8 cellular contexts compared by ENCODE assay signal in genomic region chr2:156320491-156320896, GRCh38. TPM values are rescaled to one million over a fixed set of nuclear protein-coding genes. Genes with fewer than 3 reads are reported as not detected.
DNase-seq lines count a peak whose midpoint lies in the region; ATAC-seq and TF ChIP-seq lines count a peak whose summit lies in the region.

No MANE protein-coding gene starts in this region.

- peak overlapping the region; percentile 31 for H3K27ac ChIP-seq in layer of hippocampus (ENCODE audit: low read depth, low read length)

- H3K27ac Mint-ChIP-seq in brain: no peak overlapping the region
- no peak overlapping the region for H3K27ac Mint-ChIP-seq in stimulated activated naive CD8-positive, alpha-beta T cell treated with anti-CD3 and anti-CD28 coated beads, Interleukin-15, Interleukin-2, amounts not matched to agents 100 ng/mL and 50 ng/mL, for 24 hours

- peaks cover 97% of the 10 kb centered on the region for H3K27me3 Mint-ChIP-seq in brain
- peaks cover 83% of the 10 kb centered on the region for H3K27me3 Mint-ChIP-seq in stimulated activated naive CD8-positive, alpha-beta T cell treated with anti-CD3 and anti-CD28 coated beads, Interleukin-15, Interleukin-2, amounts not matched to agents 100 ng/mL and 50 ng/mL, for 24 hours

- H3K36me3 Mint-ChIP-seq in brain: peaks cover 2% of the 10 kb centered on the region
- peaks cover 35% of the 10 kb centered on the region for H3K36me3 Mint-ChIP-seq in stimulated activated naive CD8-positive, alpha-beta T cell treated with anti-CD3 and anti-CD28 coated beads, Interleukin-15, Interleukin-2, amounts not matched to agents 100 ng/mL and 50 ng/mL, for 24 hours (ENCODE audit: low read depth)

- H3K4me3 Mint-ChIP-seq in brain: peak overlapping the region in 4 of 5 experiments; percentile 76 to 80 (median 78)
- peak overlapping the region; percentile 73 for H3K4me3 Mint-ChIP-seq in stimulated activated naive CD8-positive, alpha-beta T cell treated with anti-CD3 and anti-CD28 coated beads, Interleukin-15, Interleukin-2, amounts not matched to agents 100 ng/mL and 50 ng/mL, for 24 hours

- H3K4me1 Mint-ChIP-seq in brain: peaks cover 38% of the 10 kb centered on the region
- peaks cover 54% of the 10 kb centered on the region for H3K4me1 Mint-ChIP-seq in stimulated activated naive CD8-positive, alpha-beta T cell treated with anti-CD3 and anti-CD28 coated beads, Interleukin-15, Interleukin-2, amounts not matched to agents 100 ng/mL and 50 ng/mL, for 24 hours (ENCODE audit: low read depth)

- peak overlapping the region; percentile 2 for H3K4me3 ChIP-seq in HFF-Myc (replicated peaks; ENCODE audit: low read depth, low read length)

- TF ChIP-seq CTCF in HFF-Myc (IDR thresholded peaks at IDR 0.05; ENCODE audit: low read depth, low read length, missing control alignments): no peak
- TF ChIP-seq CTCF in brain (conservative IDR thresholded peaks at IDR 0.05): no peak

- peaks cover 2% of the 10 kb centered on the region for H3K27me3 ChIP-seq in layer of hippocampus (ENCODE audit: control insufficient read depth, insufficient read depth, low read length)

- ATAC-seq in HG03280 (IDR thresholded peaks at IDR 0.05; ENCODE audit: unreplicated experiment): no peak

- H3K9me3 Mint-ChIP-seq in brain: peaks cover 0 to 35% (median 14%) of the 10 kb centered on the region in 5 experiments
- no peaks in the 10 kb centered on the region for H3K9me3 Mint-ChIP-seq in stimulated activated naive CD8-positive, alpha-beta T cell treated with anti-CD3 and anti-CD28 coated beads, Interleukin-15, Interleukin-2, amounts not matched to agents 100 ng/mL and 50 ng/mL, for 24 hours

- DNase-seq in HFF-Myc (ENCODE audit: extremely low read depth, low read depth) (no peak), cerebellar nuclear complex (lab: John Stamatoyannopoulos, UW) (no peak), iPS-NIHi7 (ENCODE audit: extremely low spot score) (no peak)
- no peak for DNase-seq in stimulated activated naive CD4-positive, alpha-beta T cell treated with Interleukin-2 at 50 U/mL for 16 hours (lab: John Stamatoyannopoulos, UW)

RNA-seq across cellular contexts. Expression of gene NR4A2, which starts 12.0 kb away (rescaled TPM):
- 4.3 TPM for polyA plus RNA-seq in brain (ENCODE audit: insufficient read depth, low read depth, low replicate concordance)
